15 cellular contexts compared by ENCODE assay signal in the genomic region with DNA sequence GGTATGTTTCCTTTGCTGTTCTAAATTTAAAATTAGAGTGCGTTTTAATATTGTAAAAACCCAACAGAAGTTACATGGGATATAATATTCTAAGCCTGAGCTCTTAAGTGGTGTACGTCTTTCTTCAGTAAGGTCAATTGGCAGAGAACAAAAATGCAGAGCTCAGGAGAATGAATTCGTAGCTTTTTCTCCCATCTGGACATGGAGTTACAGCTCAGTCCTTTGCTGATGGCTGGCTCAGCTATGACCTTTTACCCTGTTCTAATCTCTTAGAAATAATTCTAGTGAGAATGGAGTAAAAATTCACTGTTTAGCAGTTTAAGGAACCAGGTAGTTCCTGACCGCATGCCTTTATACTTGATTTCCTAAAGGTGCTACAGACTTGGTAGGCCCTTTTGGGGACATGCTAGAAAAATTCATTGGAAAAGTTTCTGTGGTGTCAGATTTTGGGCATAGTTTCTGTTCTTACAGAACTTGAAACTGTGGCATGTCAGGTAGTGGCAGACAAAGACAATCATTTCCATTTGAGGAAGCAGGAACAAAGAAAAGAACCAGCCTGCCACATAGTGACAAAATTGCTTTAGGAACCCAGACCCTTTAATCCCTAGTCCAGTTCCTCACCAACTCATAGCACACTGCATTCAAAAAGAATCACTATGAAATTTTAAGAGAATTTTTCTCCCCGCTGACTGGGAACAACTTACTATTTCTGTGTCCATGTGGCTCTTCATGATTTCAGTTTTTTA.
DNase-seq lines count a peak whose midpoint lies in the region; ATAC-seq, FAIRE-seq and TF ChIP-seq lines count a peak whose summit lies in the region.
"Had no signal": no experiment of that assay in that cellular context is flagged by ENCODE, and none has a peak within 500 bp of the region (broad histone marks: within the 10 kb centered on the region; RNA-seq: fewer than 3 reads in every experiment).

No MANE protein-coding gene starts in this region.

- H4K5ac ChIP-seq in H1 (ENCODE audit: insufficient read length, low read depth, low read length): no peak overlapping the region

- H3K18ac ChIP-seq in H1 (ENCODE audit: extremely low read depth, low read length): no peak overlapping the region

- no peak overlapping the region for H3K23ac ChIP-seq in H1 (ENCODE audit: insufficient read length)

- H3K27me3 ChIP-seq in BE2C (no peaks in the 10 kb centered on the region), HUES64 (ENCODE audit: insufficient read depth, low read length) (no peaks in the 10 kb centered on the region), H1 (replicated peaks in 1 of 4; ENCODE audit: control insufficient read depth in 3 of 4, extremely low read depth in 1 of 4, insufficient read depth in 3 of 4, low read length in 3 of 4) (no peaks in the 10 kb centered on the region)
- H3K27me3 ChIP-seq: testis had no signal

- no peak overlapping the region for H2AFZ ChIP-seq in H1 (ENCODE audit: low read length)

- TF ChIP-seq POLR2A in H1 (IDR thresholded peaks at IDR 0.05; ENCODE audit: control extremely low read depth in 1 of 2, low read depth in 2 of 2, low read length in 2 of 2): no peak

- FAIRE-seq in H1 (lab: Jason Lieb, UNC): no peak
- FAIRE-seq: kidney had no signal

- WGBS in HUES64: 95% methylated on average over 5 of the region's 5 CpGs
- WGBS in H1 (ENCODE audit: extremely low coverage in 1 of 2, insufficient coverage in 1 of 2, insufficient read length in 1 of 2, insufficient replicate concordance in 2 of 2, low coverage in 1 of 2, low lambda C conversion rate in 2 of 2, missing lambda C conversion rate in 1 of 2), 2 experiments: 93% methylated on average over 5 of the region's 5 CpGs; no CpG with 5 or more reads in 1 of the 2 experiments

- H3K4me3 ChIP-seq in BE2C (ENCODE audit: low read depth, low read length) (no peak overlapping the region), HUES64 (ENCODE audit: low read length) (no peak overlapping the region), H1 (ENCODE audit: extremely low read depth in 1 of 4, insufficient read depth in 2 of 4, low read depth in 3 of 4, low read length in 4 of 4) (no peak overlapping the region)
- H3K4me3 ChIP-seq: prostate gland, SK-N-MC, testis had no signal

- DNase-seq in BE2C (no peak), H1 (ENCODE audit: low read depth in 1 of 2, low spot score in 2 of 2) (no peak), NCI-H774 (lab: John Stamatoyannopoulos, UW) (no peak), NCI-H526 treated with DMSO at 0.1 percent for 48 hours (lab: John Stamatoyannopoulos, UW) (no peak)
- DNase-seq: activated CD4-positive, CD25-positive, alpha-beta regulatory T cell; caudate nucleus; kidney; NCI-H1694 treated with DMSO at 0.1 percent for 48 hours; testis had no signal

- no peak overlapping the region for H2BK20ac ChIP-seq in H1 (ENCODE audit: low read length)

- TF ChIP-seq CTCF in BE2C (IDR thresholded peaks at IDR 0.05; ENCODE audit: low read depth, low read length) (peak; percentile 6; the same call in 1 of the 2 replicates), H1 (IDR thresholded peaks at IDR 0.05; ENCODE audit: control extremely low read depth in 1 of 3, insufficient read depth in 1 of 3, low read depth in 1 of 3, low read length in 3 of 3) (no peak)

- no peaks in the 10 kb centered on the region for H3K79me2 ChIP-seq in H1 (ENCODE audit: control insufficient read depth in 1 of 2, insufficient read depth in 2 of 2, low read length in 2 of 2)

- H3K23me2 ChIP-seq in H1 (ENCODE audit: low read depth, low read length): no peaks in the 10 kb centered on the region

- H2BK15ac ChIP-seq in H1 (ENCODE audit: low read length): no peak overlapping the region

- H4K8ac ChIP-seq in H1 (ENCODE audit: extremely low read depth, insufficient read depth, low read length): no peak overlapping the region

- H4K20me1 ChIP-seq in H1 (replicated peaks in 1 of 2; ENCODE audit: control insufficient read depth in 1 of 2, insufficient read depth in 2 of 2, low read length in 2 of 2): no peaks in the 10 kb centered on the region

- no peak overlapping the region for H4K91ac ChIP-seq in H1 (replicated peaks; ENCODE audit: insufficient read length, low read length)

- peak; percentile 61 for ATAC-seq in GM19324 (IDR thresholded peaks at IDR 0.05; ENCODE audit: low FRiP score, unreplicated experiment)
- ATAC-seq in HG02840 (IDR thresholded peaks at IDR 0.05; ENCODE audit: low FRiP score, unreplicated experiment): no peak
- ATAC-seq in HG03196 (IDR thresholded peaks at IDR 0.05; ENCODE audit: unreplicated experiment): no peak

- no peak overlapping the region for H2BK120ac ChIP-seq in H1 (replicated peaks; ENCODE audit: low read depth, low read length)

- CTCF ChIA-PET in H1 (lab: Charles Lee; ENCODE audit: partially characterized antibody): interaction anchor here (0.8 to 1.3 kb wide), 3 partner anchors 25 to 413 kb away, joined by 3 to 4 read pairs (median 3); no protein-coding TSS in a partner anchor

- H3K4me1 ChIP-seq in BE2C (no peaks in the 10 kb centered on the region), HUES64 (ENCODE audit: insufficient read depth, low read length) (peaks cover 14% of the 10 kb centered on the region), H1 (replicated peaks in 1 of 4; ENCODE audit: control insufficient read depth in 3 of 4, insufficient read depth in 4 of 4, low read length in 3 of 4) (0 out of 7 replicates have a peak, but pooled peaks cover 0 to 2% (median 0%) of the 10 kb centered on the region in 4 experiments)
- H3K4me1 ChIP-seq: prostate gland, testis had no signal

- H3K27ac ChIP-seq in HUES64 (ENCODE audit: low read depth, low read length): peak overlapping the region; percentile 46
- H3K27ac ChIP-seq in H1 (ENCODE audit: low read depth, low read length): no peak overlapping the region
- H3K27ac ChIP-seq: prostate gland, SK-N-MC, testis had no signal

- TF ChIP-seq EP300 in H1 (IDR thresholded peaks at IDR 0.05; ENCODE audit: borderline replicate concordance in 1 of 2, low read depth in 2 of 2, low read length in 2 of 2): no peak

- no peak overlapping the region for H2BK5ac ChIP-seq in H1 (ENCODE audit: low read depth, low read length)

- no peak overlapping the region for H3K14ac ChIP-seq in H1 (ENCODE audit: insufficient read length)

- H3K4me2 ChIP-seq in H1 (ENCODE audit: insufficient read depth in 1 of 2, low read depth in 2 of 2, low read length in 2 of 2): no peak overlapping the region

- H3K4ac ChIP-seq in H1 (replicated peaks; ENCODE audit: insufficient read length, low read depth, low read length): no peak overlapping the region

- H3K56ac ChIP-seq in H1 (replicated peaks; ENCODE audit: insufficient read length, low read depth, low read length): no peak overlapping the region

- H3K9ac ChIP-seq in HUES64 (ENCODE audit: low read depth, low read length) (no peak overlapping the region), H1 (replicated peaks in 1 of 4; ENCODE audit: extremely low read depth in 1 of 4, low read depth in 3 of 4, low read length in 3 of 4) (no peak overlapping the region)

- no peaks in the 10 kb centered on the region for H3K79me1 ChIP-seq in H1 (ENCODE audit: low read depth, low read length)

- TF ChIP-seq RAD21 in H1 (IDR thresholded peaks at IDR 0.05 in 1 of 2, conservative IDR thresholded peaks at IDR 0.05 in 1 of 2; ENCODE audit: low read depth in 2 of 2, low read length in 2 of 2): peak; percentile 18 to 36; a peak in 3 of 4 replicates

- no peak overlapping the region for H2AK5ac ChIP-seq in H1 (ENCODE audit: low read depth, low read length)

- H3K9me3 ChIP-seq in BE2C: no peaks in the 10 kb centered on the region
- H3K9me3 ChIP-seq in HUES64 (ENCODE audit: insufficient read depth, low read depth, low read length): no peaks in the 10 kb centered on the region
- H3K9me3 ChIP-seq in H1 (ENCODE audit: insufficient read depth in 2 of 2, low read depth in 1 of 2, low read length in 1 of 2): no peaks in the 10 kb centered on the region
- H3K9me3 ChIP-seq: prostate gland, testis had no signal

- H2BK12ac ChIP-seq in H1 (ENCODE audit: low read depth, low read length): no peak overlapping the region

- POLR2A ChIA-PET in H1 (lab: Charles Lee; ENCODE audit: partially characterized antibody): no interaction called here

- H3K36me3 ChIP-seq in BE2C (no peaks in the 10 kb centered on the region), HUES64 (ENCODE audit: insufficient read depth, low read length) (no peaks in the 10 kb centered on the region), H1 (ENCODE audit: control insufficient read depth in 2 of 4, insufficient read depth in 4 of 4, low read length in 3 of 4) (no peaks in the 10 kb centered on the region)
- H3K36me3 ChIP-seq: prostate gland had no signal

TF ChIP-seq in H1, 55 proteins besides CTCF, POLR2A, EP300 and RAD21:
- TF ChIP-seq CBX8 (IDR thresholded peaks at IDR 0.05; ENCODE audit: borderline replicate concordance, low read depth, low read length) (no peak), CREB1 (IDR thresholded peaks at IDR 0.05) (no peak), CTBP2 (IDR thresholded peaks at IDR 0.05; ENCODE audit: borderline replicate concordance, insufficient read depth, insufficient read length, low read length) (no peak), TEAD4 (IDR thresholded peaks at IDR 0.05; ENCODE audit: low read depth, low read length) (no peak), TAF7 (optimal IDR thresholded peaks at IDR 0.05; ENCODE audit: borderline replicate concordance, low read depth, low read length) (no peak), SAP30 (IDR thresholded peaks at IDR 0.05; ENCODE audit: insufficient read depth, insufficient replicate concordance, low read length) (no peak), CHD2 (IDR thresholded peaks at IDR 0.05; ENCODE audit: low read length) (no peak)
- TF ChIP-seq, protein P1, sequence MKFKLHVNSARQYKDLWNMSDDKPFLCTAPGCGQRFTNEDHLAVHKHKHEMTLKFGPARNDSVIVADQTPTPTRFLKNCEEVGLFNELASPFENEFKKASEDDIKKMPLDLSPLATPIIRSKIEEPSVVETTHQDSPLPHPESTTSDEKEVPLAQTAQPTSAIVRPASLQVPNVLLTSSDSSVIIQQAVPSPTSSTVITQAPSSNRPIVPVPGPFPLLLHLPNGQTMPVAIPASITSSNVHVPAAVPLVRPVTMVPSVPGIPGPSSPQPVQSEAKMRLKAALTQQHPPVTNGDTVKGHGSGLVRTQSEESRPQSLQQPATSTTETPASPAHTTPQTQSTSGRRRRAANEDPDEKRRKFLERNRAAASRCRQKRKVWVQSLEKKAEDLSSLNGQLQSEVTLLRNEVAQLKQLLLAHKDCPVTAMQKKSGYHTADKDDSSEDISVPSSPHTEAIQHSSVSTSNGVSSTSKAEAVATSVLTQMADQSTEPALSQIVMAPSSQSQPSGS (IDR thresholded peaks at IDR 0.05; ENCODE audit: low read length): no peak
